ENCODE assay signal across 10 cellular contexts in genomic region chr10:97532935-97533671, GRCh38. TPM values are rescaled to one million over a fixed set of nuclear protein-coding genes. Genes with fewer than 3 reads are reported as not detected.
DNase-seq lines count a peak whose midpoint lies in the region; ATAC-seq and TF ChIP-seq lines count a peak whose summit lies in the region.
"Had no signal": no experiment of that assay in that cellular context is flagged by ENCODE, and none has a peak within 500 bp of the region (broad histone marks: within the 10 kb centered on the region; RNA-seq: fewer than 3 reads in every experiment).

No MANE protein-coding gene starts in this region.

- H3K27me3 ChIP-seq in GM23248 (replicated peaks; ENCODE audit: insufficient read depth) (no peaks in the 10 kb centered on the region), psoas muscle (ENCODE audit: insufficient read depth in 3 of 3, low read length in 2 of 3) (no peaks in the 10 kb centered on the region)

- in situ Hi-C loops in GM23248 (cut with MboI): no loop called here

- H3F3A ChIP-seq in GM23248 (ENCODE audit: insufficient read depth): no peaks in the 10 kb centered on the region

- H3K4me3 ChIP-seq in GM23248 (no peak overlapping the region), psoas muscle (no peak overlapping the region)
- H3K4me3 ChIP-seq: lower lobe of right lung had no signal

- no peaks in the 10 kb centered on the region for H4K20me1 ChIP-seq in GM23248 (ENCODE audit: insufficient read depth)

- H3K36me3 Mint-ChIP-seq in activated naive CD4-positive, alpha-beta T cell treated with anti-CD3 and anti-CD28 coated beads for 36 hours (ENCODE audit: low read depth): peaks cover 1% of the 10 kb centered on the region

- peaks cover 60% of the 10 kb centered on the region for H3K79me2 ChIP-seq in GM23248 (ENCODE audit: insufficient read depth)

- ATAC-seq in psoas muscle (peak; percentile 69 to 90 (median 80)), HG03521 (IDR thresholded peaks at IDR 0.05; ENCODE audit: unreplicated experiment) (no peak), GM18909 (IDR thresholded peaks at IDR 0.05; ENCODE audit: poor library complexity, unreplicated experiment) (no peak)

- H3K9me3 ChIP-seq in GM23248 (ENCODE audit: low read depth): no peaks in the 10 kb centered on the region
- H3K9me3 ChIP-seq in psoas muscle: no peaks in the 10 kb centered on the region
- H3K9me3 ChIP-seq: lower lobe of right lung had no signal

- H3K27me3 Mint-ChIP-seq in activated naive CD4-positive, alpha-beta T cell treated with anti-CD3 and anti-CD28 coated beads for 36 hours (ENCODE audit: low read depth): no peaks in the 10 kb centered on the region

- DNase-seq in GM23248: peak; percentile 29
- peak; percentile 20 for DNase-seq in RPMI8226
- DNase-seq in fibroblast of peridontal ligament (ENCODE audit: extremely low read depth): peak; percentile 77
- DNase-seq in psoas muscle: peak in 1 of 2 donors; percentile 76
- no peak for DNase-seq in HT-29 (ENCODE audit: low spot score)
- DNase-seq in activated naive CD4-positive, alpha-beta T cell treated with anti-CD3 and anti-CD28 coated beads for 36 hours: no peak
- DNase-seq: lower lobe of right lung, NCI-H2171 had no signal

- H3K4me1 Mint-ChIP-seq in activated naive CD4-positive, alpha-beta T cell treated with anti-CD3 and anti-CD28 coated beads for 36 hours (ENCODE audit: low read depth): no peaks in the 10 kb centered on the region

- H3K4me2 ChIP-seq in GM23248 (ENCODE audit: unreplicated experiment): no peak overlapping the region

- peaks cover 15% of the 10 kb centered on the region for H3K4me1 ChIP-seq in GM23248 (ENCODE audit: insufficient read depth)
- H3K4me1 ChIP-seq in psoas muscle: peaks cover 4% of the 10 kb centered on the region
- H3K4me1 ChIP-seq: lower lobe of right lung had no signal

- intact Hi-C loops in psoas muscle (cut with DNase I): no loop called here
- intact Hi-C loops in activated naive CD4-positive, alpha-beta T cell treated with anti-CD3 and anti-CD28 coated beads for 36 hours (cut with micrococcal nuclease): no loop called here

- H3K27ac ChIP-seq in GM23248: no peak overlapping the region
- H3K27ac ChIP-seq in psoas muscle: no peak overlapping the region
- H3K27ac ChIP-seq: lower lobe of right lung had no signal

- H3K9me2 ChIP-seq in GM23248 (ENCODE audit: insufficient read depth): no peaks in the 10 kb centered on the region

- H3K9me3 Mint-ChIP-seq in activated naive CD4-positive, alpha-beta T cell treated with anti-CD3 and anti-CD28 coated beads for 36 hours: no peaks in the 10 kb centered on the region

- H3K27ac Mint-ChIP-seq in activated naive CD4-positive, alpha-beta T cell treated with anti-CD3 and anti-CD28 coated beads for 36 hours: no peak overlapping the region

- H3K36me3 ChIP-seq in GM23248 (ENCODE audit: low read depth) (no peaks in the 10 kb centered on the region), psoas muscle (ENCODE audit: insufficient read depth in 1 of 2, low read depth in 1 of 2) (no peaks in the 10 kb centered on the region)
- H3K36me3 ChIP-seq: lower lobe of right lung had no signal

- no peak overlapping the region for H2AFZ ChIP-seq in GM23248

- no peak for TF ChIP-seq CTCF in psoas muscle (IDR thresholded peaks at IDR 0.05)

- CTCF ChIA-PET in activated naive CD4-positive, alpha-beta T cell treated with anti-CD3 and anti-CD28 coated beads for 36 hours (lab: Charles Lee): interaction anchor here (0.5 to 8.6 kb wide), 9 partner anchors 19 to 200 kb away, joined by 3 to 148 read pairs (median 4); partner anchors contain the start of gene ANKRD2

- no peak overlapping the region for H3K4me3 Mint-ChIP-seq in activated naive CD4-positive, alpha-beta T cell treated with anti-CD3 and anti-CD28 coated beads for 36 hours

- 53 to 60% methylated on average over 11 to 12 of the region's 12 CpGs for WGBS in GM23248 (ENCODE audit: low coverage in 1 of 2, low lambda C conversion rate in 2 of 2, missing lambda C conversion rate in 2 of 2), 2 experiments
- whole genome bisulfite sequencing in psoas muscle, 3 donors: 44 to 60% (median 59%) methylated on average over 12 of the region's 12 CpGs

- no peak overlapping the region for H3K9ac ChIP-seq in GM23248

RNA-seq across cellular contexts. Expression of gene UBTD1, which starts 34.4 kb away (rescaled TPM):
- total RNA-seq in GM23248 (2014; rRNA removed; shearing (Covaris generic)): 16.2 and 20.8 TPM in 2 replicates
- polyA plus RNA-seq in GM23248 (2016; fragmentation: Nextera tagmentation; extraction: Ambion mirVana): 27.2 and 29.8 TPM in 2 replicates
- total RNA-seq in psoas muscle: 10 to 100 TPM; 16.0 to 39.2 (median 22.2) TPM
- polyA plus RNA-seq in psoas muscle: 10 to 100 TPM; 43.6 to 59.2 (median 56.7) TPM
- total RNA-seq in HT-29 (2014; rRNA removed; shearing (Covaris generic)): 21.2 and 23.5 TPM in 2 replicates
- 1 to 10 TPM in 1 of 2 experiments, under 1 TPM in 1; 0.86 to 1.3 TPM for total RNA-seq in activated naive CD4-positive, alpha-beta T cell treated with anti-CD3 and anti-CD28 coated beads for 36 hours

RNA-seq across cellular contexts. Expression of gene MMS19, which starts 34.9 kb away (rescaled TPM):
- total RNA-seq in GM23248 (2014; rRNA removed; shearing (Covaris generic)): 89.7 and 116 TPM in 2 replicates
- polyA plus RNA-seq in GM23248 (2016; fragmentation: Nextera tagmentation; extraction: Ambion mirVana) (40.0 and 40.6 TPM in 2 replicates), psoas muscle (10 to 100 TPM; 29.8 to 47.6 (median 43.1) TPM)
- total RNA-seq in psoas muscle: 10 to 100 TPM; 33.2 to 39.6 (median 34.4) TPM
- total RNA-seq in HT-29 (2014; rRNA removed; shearing (Covaris generic)): 78.7 and 103 TPM in 2 replicates
- 10 to 100 TPM; 95.0 to 95.6 TPM for total RNA-seq in activated naive CD4-positive, alpha-beta T cell treated with anti-CD3 and anti-CD28 coated beads for 36 hours

RNA-seq across cellular contexts. Expression of gene ANKRD2, which starts 39.5 kb away (rescaled TPM):
- total RNA-seq in GM23248 (2014; rRNA removed; shearing (Covaris generic)): not detected in 2 replicates
- polyA plus RNA-seq in GM23248 (2016; fragmentation: Nextera tagmentation; extraction: Ambion mirVana) (not detected in 2 replicates), psoas muscle (1,000 to 10,000 TPM in 2 of 3 donors, 100 to 1,000 TPM in 1; 254 to 5,473 (median 1,117) TPM)
- 1,000 to 10,000 TPM; 1,055 to 3,522 (median 2,378) TPM for total RNA-seq in psoas muscle
- 0.23 TPM in 1 of 2 replicates, not detected in the other for total RNA-seq in HT-29 (2014; rRNA removed; shearing (Covaris generic))
- under 1 TPM in 1 of 2 experiments, not detected in 1; 0.26 TPM for total RNA-seq in activated naive CD4-positive, alpha-beta T cell treated with anti-CD3 and anti-CD28 coated beads for 36 hours

RNA-seq across cellular contexts. Expression of gene HOGA1, which starts 51.1 kb away (rescaled TPM):
- 0.22 TPM in 1 of 2 replicates, not detected in the other for total RNA-seq in GM23248 (2014; rRNA removed; shearing (Covaris generic))
- polyA plus RNA-seq in GM23248 (2016; fragmentation: Nextera tagmentation; extraction: Ambion mirVana): 0.13 and 0.28 TPM in 2 replicates
- 10 to 100 TPM in 1 of 4 donors, 1 to 10 TPM in 2, under 1 TPM in 1; 0.66 to 12.3 (median 4.9) TPM for total RNA-seq in psoas muscle
- 1 to 10 TPM in 2 of 3 donors, under 1 TPM in 1; 0.96 to 3.4 (median 1.7) TPM for polyA plus RNA-seq in psoas muscle
- total RNA-seq in HT-29 (2014; rRNA removed; shearing (Covaris generic)): 0.26 and 0.36 TPM in 2 replicates
- total RNA-seq in activated naive CD4-positive, alpha-beta T cell treated with anti-CD3 and anti-CD28 coated beads for 36 hours: not detected

RNA-seq across cellular contexts. Expression of gene C10orf62, which starts 56.4 kb away (rescaled TPM):
- total RNA-seq in GM23248 (2014; rRNA removed; shearing (Covaris generic)): not detected in 2 replicates
- polyA plus RNA-seq in GM23248 (2016; fragmentation: Nextera tagmentation; extraction: Ambion mirVana) (not detected in 2 replicates), psoas muscle (under 1 TPM in 2 of 3 donors, not detected in 1; 0.12 to 0.13 TPM)
- 1 to 10 TPM in 2 of 4 donors, under 1 TPM in 1, not detected in 1; 0.56 to 1.1 (median 1.0) TPM for total RNA-seq in psoas muscle
- not detected in 2 replicates for total RNA-seq in HT-29 (2014; rRNA removed; shearing (Covaris generic))
- total RNA-seq in activated naive CD4-positive, alpha-beta T cell treated with anti-CD3 and anti-CD28 coated beads for 36 hours: not detected
- total RNA-seq: lower lobe of right lung had no signal

Comparison
In these comparisons a context has a peak if more than half of its experiments do, and no peak if none do; other contexts are left out.
1. DNase-seq: peak in GM23248 (single experiment), RPMI8226 (single experiment) and fibroblast of peridontal ligament (single experiment); none in HT-29 (single experiment) and activated naive CD4-positive, alpha-beta T cell treated with anti-CD3 and anti-CD28 coated beads for 36 hours (single experiment).
2. ATAC-seq: peak in psoas muscle (4 of 4); none in HG03521 (single experiment) and GM18909 (single experiment).
3. RNA of gene ANKRD2, which starts 39.5 kb away (total RNA-seq): 1,055 to 3,522 TPM in psoas muscle; 0.26 TPM in activated naive CD4-positive, alpha-beta T cell treated with anti-CD3 and anti-CD28 coated beads for 36 hours, 0.23 TPM in HT-29 and not detected in GM23248; every median in the first group is over 100 times any median in the second.